ENCODE assay signal across 9 cellular contexts in genomic region chr13:39417131-39417530, GRCh38.
DNase-seq lines count a peak whose midpoint lies in the region; ATAC-seq and TF ChIP-seq lines count a peak whose summit lies in the region.
"Had no signal": no experiment of that assay in that cellular context is flagged by ENCODE, and none has a peak within 500 bp of the region (broad histone marks: within the 10 kb centered on the region; RNA-seq: fewer than 3 reads in every experiment).

No MANE protein-coding gene starts in this region.

- POLR2A ChIA-PET in AG04450 (lab: Yijun Ruan, JAX) = no interaction called here

- CTCF ChIA-PET in AG04450 (lab: Charles Lee) = interaction anchor here (0.6 to 7.1 kb wide), 7 partner anchors 11 to 199 kb away, joined by 3 to 57 read pairs (median 4); no protein-coding TSS in a partner anchor

- intact Hi-C loops in adrenal gland (cut with DNase I) = loop anchor here (2.0 to 10.0 kb wide), 2 partner anchors 188 to 196 kb away; partner anchors contain the start of gene LHFPL6 (in 1 of the 2)

- no peaks in the 10 kb centered on the region for H3K36me3 ChIP-seq in adrenal gland (replicated peaks in 1 of 2)

- TF ChIP-seq POLR2A in adrenal gland (IDR thresholded peaks at IDR 0.05) = no peak

- ATAC-seq in GM19452 (IDR thresholded peaks at IDR 0.05; ENCODE audit: unreplicated experiment) (no peak), GM21529 (IDR thresholded peaks at IDR 0.05; ENCODE audit: unreplicated experiment) (no peak)

- DNase-seq in AG04450 (ENCODE audit: low read depth, low spot score) (no peak), HuH-7 (ENCODE audit: low spot score) (peak; percentile 1), choroid plexus epithelial cell (ENCODE audit: low read depth) (no peak), left kidney (ENCODE audit: low read depth, low spot score) (peak; percentile 58), NCI-H1436 (lab: John Stamatoyannopoulos, UW) (no peak), adrenal gland (no peak)
- DNase-seq: KBM-7 had no signal

- H3K9me3 ChIP-seq in AG04450 (ENCODE audit: control insufficient read depth, insufficient read depth, low read length) = no peaks in the 10 kb centered on the region
- H3K9me3 ChIP-seq in adrenal gland (replicated peaks in 1 of 3) = no peaks in the 10 kb centered on the region

- H3K27ac ChIP-seq in AG04450 (ENCODE audit: low read depth, low read length) (no peak overlapping the region), adrenal gland (peak overlapping the region in 1 of 5 donors; percentile 11)

- no peak overlapping the region for H3K4me3 ChIP-seq in AG04450 (ENCODE audit: low read depth, low read length)
- no peak overlapping the region for H3K4me3 ChIP-seq in choroid plexus epithelial cell (ENCODE audit: low read depth, low read length)
- no peak overlapping the region for H3K4me3 ChIP-seq in adrenal gland

- H3K4me1 ChIP-seq in adrenal gland (replicated peaks in 1 of 2) = peaks cover 0 to 21% of the 10 kb centered on the region in 2 donors

- TF ChIP-seq CTCF in AG04450 (IDR thresholded peaks at IDR 0.05; ENCODE audit: low read depth, low read length) = peak; percentile 37
- TF ChIP-seq CTCF in choroid plexus epithelial cell (conservative IDR thresholded peaks at IDR 0.05; ENCODE audit: low read depth, low read length) = peak; percentile 32
- no peak for TF ChIP-seq CTCF in adrenal gland (IDR thresholded peaks at IDR 0.05)

- H3K27me3 ChIP-seq in AG04450 (ENCODE audit: control insufficient read depth, insufficient read depth, low read length) (no peaks in the 10 kb centered on the region), adrenal gland (no peaks in the 10 kb centered on the region)

- 56 to 85% (median 70%) methylated on average over 5 of the region's 5 CpGs for WGBS in adrenal gland, 4 donors

Comparison
In these comparisons a context has a peak if more than half of its experiments do, and no peak if none do; other contexts are left out.
1. DNase-seq: peak in HuH-7 (single experiment) and left kidney (single experiment); none in AG04450 (single experiment), choroid plexus epithelial cell (single experiment), NCI-H1436 (single experiment) and adrenal gland (0 of 7).
2. CTCF ChIP-seq: peak in AG04450 (single experiment) and choroid plexus epithelial cell (single experiment); none in adrenal gland (0 of 6).